8 cellular contexts compared by ENCODE assay signal in the genomic region with DNA sequence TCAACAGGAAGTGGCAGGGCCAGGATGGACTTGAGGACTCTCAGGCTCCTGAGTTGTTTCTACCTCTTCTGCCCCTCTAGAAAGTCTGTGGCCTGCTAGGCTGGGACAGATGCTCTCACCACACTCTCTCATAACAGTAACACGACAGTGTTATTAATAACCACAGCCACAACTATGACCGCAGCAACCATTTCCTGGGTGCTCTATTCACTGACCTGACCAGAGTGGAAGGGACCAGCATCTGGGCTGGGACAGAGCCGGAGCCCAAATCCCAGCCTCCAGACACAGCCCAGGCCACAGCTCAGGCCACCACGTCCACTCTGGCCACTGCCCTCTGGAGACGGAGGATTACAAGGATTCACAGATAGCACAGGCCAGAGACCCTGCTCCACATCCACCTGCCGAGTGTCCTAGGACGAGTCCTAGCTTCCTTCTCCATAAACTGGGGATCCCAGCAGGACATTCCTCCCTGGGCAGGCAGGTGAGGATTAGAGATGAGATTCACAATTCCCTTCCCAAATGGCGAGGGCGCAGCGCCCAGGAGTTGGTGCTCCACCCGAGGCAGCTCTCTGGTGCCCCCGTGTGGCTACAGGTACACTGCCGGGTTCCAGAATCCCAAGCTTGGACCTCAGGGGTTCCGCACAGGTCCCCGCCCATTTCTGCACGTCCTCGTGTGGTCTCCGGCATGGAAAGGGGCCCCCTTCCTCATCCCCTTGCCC. TPM values are rescaled to one million over a fixed set of nuclear protein-coding genes. Genes with fewer than 3 reads are reported as not detected.
A peak's percentile ranks its signal among the peaks of the same experiment; 100 is the strongest.
DNase-seq lines count a peak whose midpoint lies in the region; ATAC-seq and TF ChIP-seq lines count a peak whose summit lies in the region.

No MANE protein-coding gene starts in this region.

- H3K4me2 ChIP-seq in mesenchymal stem cell (ENCODE audit: low read length, poor library complexity, severe bottlenecking), result no peak overlapping the region

- H3K27ac ChIP-seq in mesenchymal stem cell (ENCODE audit: low read length, poor library complexity, severe bottlenecking) (no peak overlapping the region), testis (no peak overlapping the region)

- intact Hi-C loops in testis (cut with DNase I; ENCODE audit: low total_unique reads), result no loop called here

- no peak overlapping the region for H3K18ac ChIP-seq in mesenchymal stem cell (ENCODE audit: low read depth in 1 of 2, low read length in 2 of 2)

- peaks cover 4% of the 10 kb centered on the region; the same call in 1 of the 2 replicates for H3K9me3 ChIP-seq in MG63
- H3K9me3 ChIP-seq in mesenchymal stem cell (ENCODE audit: control insufficient read depth, low read length), result peaks cover 5% of the 10 kb centered on the region
- H3K9me3 ChIP-seq in testis, result no peaks in the 10 kb centered on the region

- H3K27me3 Mint-ChIP-seq in WTC11 (ENCODE audit: low read depth), result no peaks in the 10 kb centered on the region

- peak; percentile 70 for ATAC-seq in GM21825 (IDR thresholded peaks at IDR 0.05; ENCODE audit: unreplicated experiment)
- ATAC-seq in WTC11, result peak; percentile 72
- ATAC-seq in GM21526 (IDR thresholded peaks at IDR 0.05; ENCODE audit: low FRiP score, unreplicated experiment), result no peak

- CTCF ChIA-PET in WTC11 (lab: Charles Lee), result interaction anchor here (0.6 to 4.5 kb wide), 43 partner anchors 8 to 1451 kb away, joined by 3 to 162 read pairs (median 4); partner anchors contain the start of genes EFCAB6, PNPLA3, PNPLA5 and SAMM50

- no peak overlapping the region for H2BK12ac ChIP-seq in mesenchymal stem cell (ENCODE audit: low read length in 2 of 2)

- H3K36me3 ChIP-seq in MG63 (no peaks in the 10 kb centered on the region), mesenchymal stem cell (ENCODE audit: control insufficient read depth in 1 of 2, insufficient read depth in 2 of 2, low read depth in 1 of 2, low read length in 2 of 2) (no peaks in the 10 kb centered on the region), testis (ENCODE audit: low read depth, missing control alignments) (no peaks in the 10 kb centered on the region)

- no peak overlapping the region for H4K8ac ChIP-seq in mesenchymal stem cell (ENCODE audit: low read length)

- H2AK5ac ChIP-seq in mesenchymal stem cell (ENCODE audit: low read length, severe bottlenecking), result no peak overlapping the region

- no peaks in the 10 kb centered on the region for H3K79me1 ChIP-seq in mesenchymal stem cell (replicated peaks; ENCODE audit: low read length, poor library complexity, severe bottlenecking)

- no peak overlapping the region for H3K4ac ChIP-seq in mesenchymal stem cell (ENCODE audit: low read depth in 1 of 2, low read length in 2 of 2)

- TF ChIP-seq CTCF in WTC11 (IDR thresholded peaks at IDR 0.05), result peak; percentile 85
- peak; percentile 17 to 71 (median 54) for TF ChIP-seq CTCF in testis (IDR thresholded peaks at IDR 0.05)

- peaks cover 2% of the 10 kb centered on the region for H3K4me1 ChIP-seq in mesenchymal stem cell (ENCODE audit: control insufficient read depth, insufficient read depth, low read depth, low read length)
- H3K4me1 ChIP-seq in testis, result no peaks in the 10 kb centered on the region

- TF ChIP-seq POLR2A in testis (IDR thresholded peaks at IDR 0.05), result no peak

- no peak overlapping the region for H2BK5ac ChIP-seq in mesenchymal stem cell (ENCODE audit: low read depth, low read length, poor library complexity, severe bottlenecking)

- H2BK15ac ChIP-seq in mesenchymal stem cell (ENCODE audit: low read depth, poor library complexity, severe bottlenecking), result no peak overlapping the region

- H3K9me3 Mint-ChIP-seq in WTC11, result no peaks in the 10 kb centered on the region

- H4K91ac ChIP-seq in mesenchymal stem cell (ENCODE audit: low read length), result no peak overlapping the region

- POLR2A ChIA-PET in WTC11 (lab: Charles Lee), result no interaction called here

- H3K4me1 Mint-ChIP-seq in WTC11, result peaks cover 4% of the 10 kb centered on the region

- no peaks in the 10 kb centered on the region for H3K27me3 ChIP-seq in MG63
- H3K27me3 ChIP-seq in mesenchymal stem cell (ENCODE audit: control insufficient read depth in 1 of 2, insufficient read depth in 1 of 2, low read length in 2 of 2), result peaks cover 35 to 55% of the 10 kb centered on the region in 2 experiments
- H3K27me3 ChIP-seq in testis, result no peaks in the 10 kb centered on the region

- H3K9ac ChIP-seq in mesenchymal stem cell (ENCODE audit: low read length), result no peak overlapping the region

- 32% methylated on average over 15 of the region's 18 CpGs for WGBS in mesenchymal stem cell
- 25 to 33% methylated on average over 7 to 18 of the region's 18 CpGs for WGBS in testis, 2 donors

- no peak overlapping the region for H3K27ac Mint-ChIP-seq in WTC11

- no peak overlapping the region for H3K4me3 ChIP-seq in MG63
- no peak overlapping the region for H3K4me3 ChIP-seq in mesenchymal stem cell (ENCODE audit: insufficient read depth in 1 of 2, low read depth in 1 of 2, low read length in 2 of 2)
- H3K4me3 ChIP-seq in testis, result no peak overlapping the region

- peak; percentile 70 for DNase-seq in ELR (ENCODE audit: low read depth)
- DNase-seq in MG63, result peak; percentile 52
- peak; percentile 89 for DNase-seq in WTC11 (ENCODE audit: low spot score)
- peak; percentile 23 for DNase-seq in dedifferentiated amniotic fluid mesenchymal stem cell (ENCODE audit: extremely low spot score)
- peak; percentile 38 for DNase-seq in mesenchymal stem cell
- peak; percentile 69 for DNase-seq in testis

- H3K4me3 Mint-ChIP-seq in WTC11, result no peak overlapping the region

- no peak overlapping the region for H2BK120ac ChIP-seq in mesenchymal stem cell (ENCODE audit: low read depth, low read length)

- no peak overlapping the region for H3K14ac ChIP-seq in mesenchymal stem cell (ENCODE audit: low read length in 2 of 2)

- no peak overlapping the region for H2AFZ ChIP-seq in mesenchymal stem cell (ENCODE audit: low read depth, low read length)

- H3K23ac ChIP-seq in mesenchymal stem cell (ENCODE audit: low read length in 2 of 2), result no peak overlapping the region

- no peaks in the 10 kb centered on the region; the same call in 1 of the 2 replicates for H3K36me3 Mint-ChIP-seq in WTC11

TF ChIP-seq in WTC11, 78 proteins besides CTCF, POLR2A, EP300 and RAD21:
- TF ChIP-seq TEAD1 (CRISPR knock-in tag; IDR thresholded peaks at IDR 0.05) (0 out of 2 replicates have a peak, but pooled peaks have one; percentile 30), ZNF423 (CRISPR knock-in tag; IDR thresholded peaks at IDR 0.05) (0 out of 2 replicates have a peak, but pooled peaks have one; percentile 25), ZNF263 (CRISPR knock-in tag; IDR thresholded peaks at IDR 0.05; ENCODE audit: low read depth) (peak; percentile 54; the same call in 1 of the 2 replicates), ATF6 (CRISPR knock-in tag; IDR thresholded peaks at IDR 0.05) (no peak)

RNA-seq across cellular contexts. Expression of gene PNPLA5, which starts 7.1 kb away (rescaled TPM):
- not detected in 2 replicates for total RNA-seq in MG63 (2014; rRNA removed; shearing (Covaris generic); ENCODE audit: low replicate concordance)
- total RNA-seq in WTC11 (2021) (5.3 to 5.9 TPM (median 5.3 TPM) in 3 replicates), testis (not detected)
- not detected for polyA plus RNA-seq in mesenchymal stem cell (2013, experiment 1 of 2)
- not detected for polyA plus RNA-seq in mesenchymal stem cell (2013, experiment 2 of 2)
- polyA plus RNA-seq in testis (ENCODE audit: insufficient read depth, low read depth, low replicate concordance), result not detected

RNA-seq across cellular contexts. Expression of gene SULT4A1, which starts 22.4 kb away (rescaled TPM):
- not detected in 2 replicates for total RNA-seq in MG63 (2014; rRNA removed; shearing (Covaris generic); ENCODE audit: low replicate concordance)
- 12.5 to 13.0 TPM (median 12.6 TPM) in 3 replicates for total RNA-seq in WTC11 (2021)
- 0.04 TPM for polyA plus RNA-seq in mesenchymal stem cell (2013, experiment 1 of 2)
- polyA plus RNA-seq in mesenchymal stem cell (2013, experiment 2 of 2), result 0.04 TPM
- 10 to 100 TPM; 10.3 to 11.9 TPM for total RNA-seq in testis
- 11.2 TPM for polyA plus RNA-seq in testis (ENCODE audit: insufficient read depth, low read depth, low replicate concordance)

RNA-seq across cellular contexts. Expression of gene PNPLA3, which starts 38.8 kb away (rescaled TPM):
- total RNA-seq in MG63 (2014; rRNA removed; shearing (Covaris generic); ENCODE audit: low replicate concordance), result 4.1 and 6.7 TPM in 2 replicates
- 17.9 to 19.8 TPM (median 19.6 TPM) in 3 replicates for total RNA-seq in WTC11 (2021)
- 26.7 TPM for polyA plus RNA-seq in mesenchymal stem cell (2013, experiment 1 of 2)
- 25.6 TPM for polyA plus RNA-seq in mesenchymal stem cell (2013, experiment 2 of 2)
- 1 to 10 TPM in 1 of 2 donors, under 1 TPM in 1; 0.93 to 1.7 TPM for total RNA-seq in testis
- 0.53 TPM for polyA plus RNA-seq in testis (ENCODE audit: insufficient read depth, low read depth, low replicate concordance)

Comparison
In these comparisons a context has a peak if more than half of its experiments do, and no peak if none do; other contexts are left out.
1. DNase-seq: peak in every context shown above with its lines; median percentile 89 in WTC11; 70 in ELR; 69 in testis; 52 in MG63; 38 in mesenchymal stem cell; 23 in dedifferentiated amniotic fluid mesenchymal stem cell.
2. RNA of gene SULT4A1, which starts 22.4 kb away (total RNA-seq): 12.5 to 13.0 TPM in WTC11 and 10.3 to 11.9 TPM in testis; not detected in MG63; every median in the first group is over 10 times any median in the second.